ENCODE assay signal across 9 cellular contexts in genomic region chr14:77043984-77044485, GRCh38. TPM values are rescaled to one million over a fixed set of nuclear protein-coding genes. Genes with fewer than 3 reads are reported as not detected.
DNase-seq lines count a peak whose midpoint lies in the region; ATAC-seq and TF ChIP-seq lines count a peak whose summit lies in the region.
"Had no signal": no experiment of that assay in that cellular context is flagged by ENCODE, and none has a peak within 500 bp of the region (broad histone marks: within the 10 kb centered on the region; RNA-seq: fewer than 3 reads in every experiment).

No MANE protein-coding gene starts in this region.

- H3K9me3 ChIP-seq in heart right ventricle: no peaks in the 10 kb centered on the region

- ATAC-seq in heart right ventricle: no peak
- ATAC-seq in left ventricle myocardium superior: no peak
- no peak for ATAC-seq in HG02571 (IDR thresholded peaks at IDR 0.05; ENCODE audit: unreplicated experiment)
- ATAC-seq in GM18505 (IDR thresholded peaks at IDR 0.05; ENCODE audit: unreplicated experiment): no peak
- no peak for ATAC-seq in HG02938 (IDR thresholded peaks at IDR 0.05; ENCODE audit: unreplicated experiment)
- no peak for ATAC-seq in HG03025 (IDR thresholded peaks at IDR 0.05; ENCODE audit: low FRiP score, unreplicated experiment)

- H3K4me1 ChIP-seq in heart right ventricle: peaks cover 57 to 92% (median 76%) of the 10 kb centered on the region in 9 donors

- peak overlapping the region; percentile 100 for H3K27ac Mint-ChIP-seq in chondrocyte (ENCODE audit: unreplicated experiment)
- H3K27ac Mint-ChIP-seq in nephron progenitor cell: peak overlapping the region; percentile 35

- peak overlapping the region; percentile 90 to 100 (median 96) for H3K27ac ChIP-seq in heart right ventricle

- H3K4me1 Mint-ChIP-seq in chondrocyte (ENCODE audit: low read depth) (peaks cover 78% of the 10 kb centered on the region), nephron progenitor cell (peaks cover 79% of the 10 kb centered on the region)

- H3K4me3 Mint-ChIP-seq in chondrocyte (ENCODE audit: unreplicated experiment): no peak overlapping the region
- H3K4me3 Mint-ChIP-seq in nephron progenitor cell: no peak overlapping the region

- H3K27me3 Mint-ChIP-seq in chondrocyte (ENCODE audit: low read depth): no peaks in the 10 kb centered on the region
- peaks cover 8% of the 10 kb centered on the region for H3K27me3 Mint-ChIP-seq in nephron progenitor cell (ENCODE audit: low read depth, poor library complexity)

- H3K36me3 ChIP-seq in heart right ventricle: no peaks in the 10 kb centered on the region

- TF ChIP-seq POLR2A in GM18505 (IDR thresholded peaks at IDR 0.05; ENCODE audit: borderline replicate concordance, extremely low read depth, insufficient read depth, insufficient read length): no peak

- TF ChIP-seq CTCF in heart right ventricle (IDR thresholded peaks at IDR 0.05) (no peak), chondrocyte (IDR thresholded peaks at IDR 0.05) (no peak), nephron progenitor cell (IDR thresholded peaks at IDR 0.05) (no peak)

- H3K4me3 ChIP-seq in heart right ventricle: no peak overlapping the region

- H3K27me3 ChIP-seq in heart right ventricle: no peaks in the 10 kb centered on the region

- H3K36me3 Mint-ChIP-seq in chondrocyte (ENCODE audit: low read depth) (no peaks in the 10 kb centered on the region), nephron progenitor cell (ENCODE audit: low read depth) (no peaks in the 10 kb centered on the region)

- intact Hi-C loops in heart right ventricle (cut with DNase I): loop anchor here in 5 of 10 donors (2.0 to 5.0 kb wide), 2 partner anchors 15 to 87 kb away; partner anchors contain the start of gene IRF2BPL (in 1 of the 5)
- intact Hi-C loops in left ventricle myocardium superior (cut with micrococcal nuclease): no loop called here

- DNase-seq in heart right ventricle: no peak
- no peak for DNase-seq in left ventricle myocardium superior
- no peak for DNase-seq in chondrocyte (ENCODE audit: low spot score)
- DNase-seq in nephron progenitor cell: no peak
- DNase-seq: NCI-H2227 treated with DMSO at 0.1 percent for 48 hours had no signal

- H3K9me3 Mint-ChIP-seq in chondrocyte (ENCODE audit: low read depth) (no peaks in the 10 kb centered on the region), nephron progenitor cell (no peaks in the 10 kb centered on the region)

- WGBS in heart right ventricle, 2 donors: 54% methylated on average over 8 of the region's 8 CpGs

RNA-seq across cellular contexts. Expression of gene IRF2BPL, which starts 15.5 kb away (rescaled TPM):
- 10 to 100 TPM; 25.1 to 66.6 (median 36.4) TPM for total RNA-seq in heart right ventricle
- polyA plus RNA-seq in heart right ventricle: 10 to 100 TPM in 1 of 2 donors, 1 to 10 TPM in 1; 6.6 to 15.4 TPM
- 42.8 TPM for total RNA-seq in left ventricle myocardium superior
- 56.0 to 61.9 TPM (median 56.7 TPM) in 3 replicates for total RNA-seq in chondrocyte

RNA-seq across cellular contexts. Expression of gene CIPC, which starts 54.0 kb away (rescaled TPM):
- 10 to 100 TPM; 51.4 to 93.8 (median 64.2) TPM for total RNA-seq in heart right ventricle
- polyA plus RNA-seq in heart right ventricle: 10 to 100 TPM in 1 of 2 donors, 1 to 10 TPM in 1; 9.4 to 11.6 TPM
- 89.7 TPM for total RNA-seq in left ventricle myocardium superior
- total RNA-seq in chondrocyte: 9.7 to 11.0 TPM (median 10.0 TPM) in 3 replicates
